In the genomic region with DNA sequence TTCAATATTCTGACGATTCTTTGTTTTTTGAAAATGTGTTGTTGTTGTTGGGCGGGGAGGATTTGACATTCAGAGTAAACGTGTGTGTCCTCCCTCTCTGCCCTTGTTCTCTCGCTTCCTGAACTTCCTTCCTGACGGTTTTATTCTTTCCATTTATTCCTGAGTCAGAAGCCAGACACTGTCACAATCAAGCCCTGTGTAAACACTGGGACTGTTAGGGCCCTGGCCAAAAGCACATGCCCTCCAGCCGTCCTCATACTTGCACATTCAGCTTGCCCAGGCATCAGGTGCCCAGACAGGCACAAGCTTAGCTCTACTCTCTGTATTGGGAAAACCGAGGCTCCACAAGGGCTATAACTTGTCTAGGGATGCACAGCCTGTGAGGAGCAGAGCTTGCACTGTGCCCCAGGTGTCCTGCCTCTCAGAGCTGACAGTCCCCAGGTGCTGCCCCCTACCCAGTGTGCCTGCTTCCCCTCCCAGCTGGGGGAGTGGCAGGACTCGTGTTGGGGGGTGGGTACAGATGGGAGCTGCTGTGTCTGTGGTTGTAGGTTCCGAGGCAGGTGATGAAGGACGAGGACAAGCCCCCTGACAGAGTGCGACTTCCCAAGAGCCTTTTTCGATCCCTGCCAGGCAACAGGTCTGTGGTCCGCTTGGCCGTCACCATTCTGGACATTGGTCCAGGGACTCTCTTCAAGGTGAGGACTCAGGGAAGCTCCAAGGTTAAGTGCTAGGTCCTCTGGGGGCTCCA, we compare ENCODE assay signal across 2 cellular contexts.
TF ChIP-seq lines count a peak whose summit lies in the region.

No MANE protein-coding gene starts in this region.

TF ChIP-seq in HEK293, 187 proteins besides CTCF, POLR2A, EP300 and RAD21:
- TF ChIP-seq ZNF521 (tag by site-specific recombination; IDR thresholded peaks at IDR 0.05) (no peak), ZIC2 (tag by site-specific recombination; IDR thresholded peaks at IDR 0.05) (0 out of 2 replicates have a peak, but pooled peaks have one; percentile 16)

TF ChIP-seq in HepG2, 621 proteins besides CTCF, POLR2A, EP300 and RAD21 (continues in another document):
- TF ChIP-seq ZFP1 (CRISPR knock-in tag; IDR thresholded peaks at IDR 0.05) (no peak), ZNF768 (CRISPR knock-in tag; IDR thresholded peaks at IDR 0.05) (0 out of 2 replicates have a peak, but pooled peaks have one; percentile 48), HNRNPL (IDR thresholded peaks at IDR 0.05; ENCODE audit: low read depth, low read length) (no peak), HIVEP1 (CRISPR knock-in tag; IDR thresholded peaks at IDR 0.05) (no peak), FOSL2 (CRISPR knock-in tag; IDR thresholded peaks at IDR 0.05) (peak; percentile 53), FOXA1 (IDR thresholded peaks at IDR 0.05) (no peak), FOXA1 (CRISPR knock-in tag; IDR thresholded peaks at IDR 0.05) (peak; percentile 90), ZNF33A (CRISPR knock-in tag; IDR thresholded peaks at IDR 0.05; ENCODE audit: borderline replicate concordance) (no peak), ZBTB7A (CRISPR knock-in tag; IDR thresholded peaks at IDR 0.05) (0 out of 2 replicates have a peak, but pooled peaks have one; percentile 15), ZNF253 (CRISPR knock-in tag; IDR thresholded peaks at IDR 0.05; ENCODE audit: borderline replicate concordance) (peak; percentile 56; the same call in 1 of the 2 replicates), REPIN1 (CRISPR knock-in tag; IDR thresholded peaks at IDR 0.05; ENCODE audit: borderline replicate concordance, low read depth) (no peak), ARNT2 (CRISPR knock-in tag; IDR thresholded peaks at IDR 0.05; ENCODE audit: low read depth) (no peak), KDM6A (CRISPR knock-in tag; IDR thresholded peaks at IDR 0.05; ENCODE audit: low read depth) (no peak), HDAC1 (CRISPR knock-in tag; IDR thresholded peaks at IDR 0.05) (no peak), GABPB1 (CRISPR knock-in tag; IDR thresholded peaks at IDR 0.05) (no peak), MTA3 (CRISPR knock-in tag; IDR thresholded peaks at IDR 0.05) (no peak), ZIK1 (CRISPR knock-in tag; IDR thresholded peaks at IDR 0.05; ENCODE audit: borderline replicate concordance, low read depth) (no peak), FOXP1 (IDR thresholded peaks at IDR 0.05) (no peak), FOXP1 (CRISPR knock-in tag; IDR thresholded peaks at IDR 0.05) (no peak), PCBP1 (IDR thresholded peaks at IDR 0.05; ENCODE audit: borderline replicate concordance, low read depth, low read length) (no peak), ATF7-NPFF (CRISPR knock-in tag; IDR thresholded peaks at IDR 0.05; ENCODE audit: low read depth) (no peak), ZNF101 (CRISPR knock-in tag; IDR thresholded peaks at IDR 0.05; ENCODE audit: borderline replicate concordance, low read depth) (no peak)
- TF ChIP-seq, protein P1, sequence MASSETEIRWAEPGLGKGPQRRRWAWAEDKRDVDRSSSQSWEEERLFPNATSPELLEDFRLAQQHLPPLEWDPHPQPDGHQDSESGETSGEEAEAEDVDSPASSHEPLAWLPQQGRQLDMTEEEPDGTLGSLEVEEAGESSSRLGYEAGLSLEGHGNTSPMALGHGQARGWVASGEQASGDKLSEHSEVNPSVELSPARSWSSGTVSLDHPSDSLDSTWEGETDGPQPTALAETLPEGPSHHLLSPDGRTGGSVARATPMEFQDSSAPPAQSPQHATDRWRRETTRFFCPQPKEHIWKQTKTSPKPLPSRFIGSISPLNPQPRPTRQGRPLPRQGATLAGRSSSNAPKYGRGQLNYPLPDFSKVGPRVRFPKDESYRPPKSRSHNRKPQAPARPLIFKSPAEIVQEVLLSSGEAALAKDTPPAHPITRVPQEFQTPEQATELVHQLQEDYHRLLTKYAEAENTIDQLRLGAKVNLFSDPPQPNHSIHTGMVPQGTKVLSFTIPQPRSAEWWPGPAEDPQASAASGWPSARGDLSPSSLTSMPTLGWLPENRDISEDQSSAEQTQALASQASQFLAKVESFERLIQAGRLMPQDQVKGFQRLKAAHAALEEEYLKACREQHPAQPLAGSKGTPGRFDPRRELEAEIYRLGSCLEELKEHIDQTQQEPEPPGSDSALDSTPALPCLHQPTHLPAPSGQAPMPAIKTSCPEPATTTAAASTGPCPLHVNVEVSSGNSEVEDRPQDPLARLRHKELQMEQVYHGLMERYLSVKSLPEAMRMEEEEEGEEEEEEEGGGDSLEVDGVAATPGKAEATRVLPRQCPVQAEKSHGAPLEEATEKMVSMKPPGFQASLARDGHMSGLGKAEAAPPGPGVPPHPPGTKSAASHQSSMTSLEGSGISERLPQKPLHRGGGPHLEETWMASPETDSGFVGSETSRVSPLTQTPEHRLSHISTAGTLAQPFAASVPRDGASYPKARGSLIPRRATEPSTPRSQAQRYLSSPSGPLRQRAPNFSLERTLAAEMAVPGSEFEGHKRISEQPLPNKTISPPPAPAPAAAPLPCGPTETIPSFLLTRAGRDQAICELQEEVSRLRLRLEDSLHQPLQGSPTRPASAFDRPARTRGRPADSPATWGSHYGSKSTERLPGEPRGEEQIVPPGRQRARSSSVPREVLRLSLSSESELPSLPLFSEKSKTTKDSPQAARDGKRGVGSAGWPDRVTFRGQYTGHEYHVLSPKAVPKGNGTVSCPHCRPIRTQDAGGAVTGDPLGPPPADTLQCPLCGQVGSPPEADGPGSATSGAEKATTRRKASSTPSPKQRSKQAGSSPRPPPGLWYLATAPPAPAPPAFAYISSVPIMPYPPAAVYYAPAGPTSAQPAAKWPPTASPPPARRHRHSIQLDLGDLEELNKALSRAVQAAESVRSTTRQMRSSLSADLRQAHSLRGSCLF (CRISPR knock-in tag; IDR thresholded peaks at IDR 0.05; ENCODE audit: borderline replicate concordance): no peak
- TF ChIP-seq, protein P2, sequence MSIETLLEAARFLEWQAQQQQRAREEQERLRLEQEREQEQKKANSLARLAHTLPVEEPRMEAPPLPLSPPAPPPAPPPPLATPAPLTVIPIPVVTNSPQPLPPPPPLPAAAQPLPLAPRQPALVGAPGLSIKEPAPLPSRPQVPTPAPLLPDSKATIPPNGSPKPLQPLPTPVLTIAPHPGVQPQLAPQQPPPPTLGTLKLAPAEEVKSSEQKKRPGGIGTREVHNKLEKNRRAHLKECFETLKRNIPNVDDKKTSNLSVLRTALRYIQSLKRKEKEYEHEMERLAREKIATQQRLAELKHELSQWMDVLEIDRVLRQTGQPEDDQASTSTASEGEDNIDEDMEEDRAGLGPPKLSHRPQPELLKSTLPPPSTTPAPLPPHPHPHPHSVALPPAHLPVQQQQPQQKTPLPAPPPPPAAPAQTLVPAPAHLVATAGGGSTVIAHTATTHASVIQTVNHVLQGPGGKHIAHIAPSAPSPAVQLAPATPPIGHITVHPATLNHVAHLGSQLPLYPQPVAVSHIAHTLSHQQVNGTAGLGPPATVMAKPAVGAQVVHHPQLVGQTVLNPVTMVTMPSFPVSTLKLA (IDR thresholded peaks at IDR 0.05): no peak
- TF ChIP-seq, protein P3, sequence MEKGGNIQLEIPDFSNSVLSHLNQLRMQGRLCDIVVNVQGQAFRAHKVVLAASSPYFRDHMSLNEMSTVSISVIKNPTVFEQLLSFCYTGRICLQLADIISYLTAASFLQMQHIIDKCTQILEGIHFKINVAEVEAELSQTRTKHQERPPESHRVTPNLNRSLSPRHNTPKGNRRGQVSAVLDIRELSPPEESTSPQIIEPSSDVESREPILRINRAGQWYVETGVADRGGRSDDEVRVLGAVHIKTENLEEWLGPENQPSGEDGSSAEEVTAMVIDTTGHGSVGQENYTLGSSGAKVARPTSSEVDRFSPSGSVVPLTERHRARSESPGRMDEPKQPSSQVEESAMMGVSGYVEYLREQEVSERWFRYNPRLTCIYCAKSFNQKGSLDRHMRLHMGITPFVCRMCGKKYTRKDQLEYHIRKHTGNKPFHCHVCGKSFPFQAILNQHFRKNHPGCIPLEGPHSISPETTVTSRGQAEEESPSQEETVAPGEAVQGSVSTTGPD (CRISPR knock-in tag; IDR thresholded peaks at IDR 0.05): no peak
- TF ChIP-seq, protein P4, sequence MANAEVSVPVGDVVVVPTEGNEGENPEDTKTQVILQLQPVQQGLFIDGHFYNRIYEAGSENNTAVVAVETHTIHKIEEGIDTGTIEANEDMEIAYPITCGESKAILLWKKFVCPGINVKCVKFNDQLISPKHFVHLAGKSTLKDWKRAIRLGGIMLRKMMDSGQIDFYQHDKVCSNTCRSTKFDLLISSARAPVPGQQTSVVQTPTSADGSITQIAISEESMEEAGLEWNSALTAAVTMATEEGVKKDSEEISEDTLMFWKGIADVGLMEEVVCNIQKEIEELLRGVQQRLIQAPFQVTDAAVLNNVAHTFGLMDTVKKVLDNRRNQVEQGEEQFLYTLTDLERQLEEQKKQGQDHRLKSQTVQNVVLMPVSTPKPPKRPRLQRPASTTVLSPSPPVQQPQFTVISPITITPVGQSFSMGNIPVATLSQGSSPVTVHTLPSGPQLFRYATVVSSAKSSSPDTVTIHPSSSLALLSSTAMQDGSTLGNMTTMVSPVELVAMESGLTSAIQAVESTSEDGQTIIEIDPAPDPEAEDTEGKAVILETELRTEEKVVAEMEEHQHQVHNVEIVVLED (CRISPR knock-in tag; IDR thresholded peaks at IDR 0.05; ENCODE audit: borderline replicate concordance): no peak
- TF ChIP-seq, protein P5, sequence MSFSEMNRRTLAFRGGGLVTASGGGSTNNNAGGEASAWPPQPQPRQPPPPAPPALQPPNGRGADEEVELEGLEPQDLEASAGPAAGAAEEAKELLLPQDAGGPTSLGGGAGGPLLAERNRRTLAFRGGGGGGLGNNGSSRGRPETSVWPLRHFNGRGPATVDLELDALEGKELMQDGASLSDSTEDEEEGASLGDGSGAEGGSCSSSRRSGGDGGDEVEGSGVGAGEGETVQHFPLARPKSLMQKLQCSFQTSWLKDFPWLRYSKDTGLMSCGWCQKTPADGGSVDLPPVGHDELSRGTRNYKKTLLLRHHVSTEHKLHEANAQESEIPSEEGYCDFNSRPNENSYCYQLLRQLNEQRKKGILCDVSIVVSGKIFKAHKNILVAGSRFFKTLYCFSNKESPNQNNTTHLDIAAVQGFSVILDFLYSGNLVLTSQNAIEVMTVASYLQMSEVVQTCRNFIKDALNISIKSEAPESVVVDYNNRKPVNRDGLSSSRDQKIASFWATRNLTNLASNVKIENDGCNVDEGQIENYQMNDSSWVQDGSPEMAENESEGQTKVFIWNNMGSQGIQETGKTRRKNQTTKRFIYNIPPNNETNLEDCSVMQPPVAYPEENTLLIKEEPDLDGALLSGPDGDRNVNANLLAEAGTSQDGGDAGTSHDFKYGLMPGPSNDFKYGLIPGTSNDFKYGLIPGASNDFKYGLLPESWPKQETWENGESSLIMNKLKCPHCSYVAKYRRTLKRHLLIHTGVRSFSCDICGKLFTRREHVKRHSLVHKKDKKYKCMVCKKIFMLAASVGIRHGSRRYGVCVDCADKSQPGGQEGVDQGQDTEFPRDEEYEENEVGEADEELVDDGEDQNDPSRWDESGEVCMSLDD (CRISPR knock-in tag; IDR thresholded peaks at IDR 0.05; ENCODE audit: borderline replicate concordance): no peak
- TF ChIP-seq, protein P6, sequence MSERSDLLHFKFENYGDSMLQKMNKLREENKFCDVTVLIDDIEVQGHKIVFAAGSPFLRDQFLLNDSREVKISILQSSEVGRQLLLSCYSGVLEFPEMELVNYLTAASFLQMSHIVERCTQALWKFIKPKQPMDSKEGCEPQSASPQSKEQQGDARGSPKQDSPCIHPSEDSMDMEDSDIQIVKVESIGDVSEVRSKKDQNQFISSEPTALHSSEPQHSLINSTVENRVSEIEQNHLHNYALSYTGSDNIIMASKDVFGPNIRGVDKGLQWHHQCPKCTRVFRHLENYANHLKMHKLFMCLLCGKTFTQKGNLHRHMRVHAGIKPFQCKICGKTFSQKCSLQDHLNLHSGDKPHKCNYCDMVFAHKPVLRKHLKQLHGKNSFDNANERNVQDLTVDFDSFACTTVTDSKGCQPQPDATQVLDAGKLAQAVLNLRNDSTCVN (CRISPR knock-in tag; IDR thresholded peaks at IDR 0.05; ENCODE audit: borderline replicate concordance): no peak
- TF ChIP-seq, protein P7, sequence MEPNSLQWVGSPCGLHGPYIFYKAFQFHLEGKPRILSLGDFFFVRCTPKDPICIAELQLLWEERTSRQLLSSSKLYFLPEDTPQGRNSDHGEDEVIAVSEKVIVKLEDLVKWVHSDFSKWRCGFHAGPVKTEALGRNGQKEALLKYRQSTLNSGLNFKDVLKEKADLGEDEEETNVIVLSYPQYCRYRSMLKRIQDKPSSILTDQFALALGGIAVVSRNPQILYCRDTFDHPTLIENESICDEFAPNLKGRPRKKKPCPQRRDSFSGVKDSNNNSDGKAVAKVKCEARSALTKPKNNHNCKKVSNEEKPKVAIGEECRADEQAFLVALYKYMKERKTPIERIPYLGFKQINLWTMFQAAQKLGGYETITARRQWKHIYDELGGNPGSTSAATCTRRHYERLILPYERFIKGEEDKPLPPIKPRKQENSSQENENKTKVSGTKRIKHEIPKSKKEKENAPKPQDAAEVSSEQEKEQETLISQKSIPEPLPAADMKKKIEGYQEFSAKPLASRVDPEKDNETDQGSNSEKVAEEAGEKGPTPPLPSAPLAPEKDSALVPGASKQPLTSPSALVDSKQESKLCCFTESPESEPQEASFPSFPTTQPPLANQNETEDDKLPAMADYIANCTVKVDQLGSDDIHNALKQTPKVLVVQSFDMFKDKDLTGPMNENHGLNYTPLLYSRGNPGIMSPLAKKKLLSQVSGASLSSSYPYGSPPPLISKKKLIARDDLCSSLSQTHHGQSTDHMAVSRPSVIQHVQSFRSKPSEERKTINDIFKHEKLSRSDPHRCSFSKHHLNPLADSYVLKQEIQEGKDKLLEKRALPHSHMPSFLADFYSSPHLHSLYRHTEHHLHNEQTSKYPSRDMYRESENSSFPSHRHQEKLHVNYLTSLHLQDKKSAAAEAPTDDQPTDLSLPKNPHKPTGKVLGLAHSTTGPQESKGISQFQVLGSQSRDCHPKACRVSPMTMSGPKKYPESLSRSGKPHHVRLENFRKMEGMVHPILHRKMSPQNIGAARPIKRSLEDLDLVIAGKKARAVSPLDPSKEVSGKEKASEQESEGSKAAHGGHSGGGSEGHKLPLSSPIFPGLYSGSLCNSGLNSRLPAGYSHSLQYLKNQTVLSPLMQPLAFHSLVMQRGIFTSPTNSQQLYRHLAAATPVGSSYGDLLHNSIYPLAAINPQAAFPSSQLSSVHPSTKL (CRISPR knock-in tag; IDR thresholded peaks at IDR 0.05): peak; percentile 28; the same call in 1 of the 2 replicates
- TF ChIP-seq, protein P8, sequence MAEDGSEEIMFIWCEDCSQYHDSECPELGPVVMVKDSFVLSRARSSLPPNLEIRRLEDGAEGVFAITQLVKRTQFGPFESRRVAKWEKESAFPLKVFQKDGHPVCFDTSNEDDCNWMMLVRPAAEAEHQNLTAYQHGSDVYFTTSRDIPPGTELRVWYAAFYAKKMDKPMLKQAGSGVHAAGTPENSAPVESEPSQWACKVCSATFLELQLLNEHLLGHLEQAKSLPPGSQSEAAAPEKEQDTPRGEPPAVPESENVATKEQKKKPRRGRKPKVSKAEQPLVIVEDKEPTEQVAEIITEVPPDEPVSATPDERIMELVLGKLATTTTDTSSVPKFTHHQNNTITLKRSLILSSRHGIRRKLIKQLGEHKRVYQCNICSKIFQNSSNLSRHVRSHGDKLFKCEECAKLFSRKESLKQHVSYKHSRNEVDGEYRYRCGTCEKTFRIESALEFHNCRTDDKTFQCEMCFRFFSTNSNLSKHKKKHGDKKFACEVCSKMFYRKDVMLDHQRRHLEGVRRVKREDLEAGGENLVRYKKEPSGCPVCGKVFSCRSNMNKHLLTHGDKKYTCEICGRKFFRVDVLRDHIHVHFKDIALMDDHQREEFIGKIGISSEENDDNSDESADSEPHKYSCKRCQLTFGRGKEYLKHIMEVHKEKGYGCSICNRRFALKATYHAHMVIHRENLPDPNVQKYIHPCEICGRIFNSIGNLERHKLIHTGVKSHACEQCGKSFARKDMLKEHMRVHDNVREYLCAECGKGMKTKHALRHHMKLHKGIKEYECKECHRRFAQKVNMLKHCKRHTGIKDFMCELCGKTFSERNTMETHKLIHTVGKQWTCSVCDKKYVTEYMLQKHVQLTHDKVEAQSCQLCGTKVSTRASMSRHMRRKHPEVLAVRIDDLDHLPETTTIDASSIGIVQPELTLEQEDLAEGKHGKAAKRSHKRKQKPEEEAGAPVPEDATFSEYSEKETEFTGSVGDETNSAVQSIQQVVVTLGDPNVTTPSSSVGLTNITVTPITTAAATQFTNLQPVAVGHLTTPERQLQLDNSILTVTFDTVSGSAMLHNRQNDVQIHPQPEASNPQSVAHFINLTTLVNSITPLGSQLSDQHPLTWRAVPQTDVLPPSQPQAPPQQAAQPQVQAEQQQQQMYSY (CRISPR knock-in tag; IDR thresholded peaks at IDR 0.05): no peak
